Comparison of ENCODE assay signal across 1 cellular context in genomic region chr12:89016970-89017778, GRCh38.
TF ChIP-seq lines count a peak whose summit lies in the region.

No MANE protein-coding gene starts in this region.

TF ChIP-seq in H1, 55 proteins besides CTCF, POLR2A, EP300 and RAD21:
- TF ChIP-seq CHD7 (IDR thresholded peaks at IDR 0.05; ENCODE audit: insufficient replicate concordance, low read length) = peak; percentile 43
- no peak for TF ChIP-seq CBX8 (IDR thresholded peaks at IDR 0.05; ENCODE audit: borderline replicate concordance, low read depth, low read length)
